Comparison of ENCODE assay signal across 1 cellular context in genomic region chr3:174541708-174542107, GRCh38.
TF ChIP-seq lines count a peak whose summit lies in the region.

No MANE protein-coding gene starts in this region.

TF ChIP-seq in SK-N-SH treated with all-trans-retinoic acid at 6 μM for 48 hours, 23 proteins besides CTCF, POLR2A, EP300 and RAD21 (continued from another document):
- TF ChIP-seq CSRNP3 (CRISPR knock-in tag; IDR thresholded peaks at IDR 0.05) (no peak), TCF4 (CRISPR knock-in tag; IDR thresholded peaks at IDR 0.05; ENCODE audit: borderline replicate concordance) (no peak), POU6F1 (CRISPR knock-in tag; IDR thresholded peaks at IDR 0.05; ENCODE audit: borderline replicate concordance, low read depth) (no peak), OSR1 (CRISPR knock-in tag; IDR thresholded peaks at IDR 0.05) (no peak), ZNF70 (CRISPR knock-in tag; IDR thresholded peaks at IDR 0.05) (no peak), CSDC2 (CRISPR knock-in tag; IDR thresholded peaks at IDR 0.05) (no peak), TSHZ2 (CRISPR knock-in tag; IDR thresholded peaks at IDR 0.05) (no peak), TOX (CRISPR knock-in tag; IDR thresholded peaks at IDR 0.05; ENCODE audit: borderline replicate concordance) (no peak), GLIS3 (CRISPR knock-in tag; IDR thresholded peaks at IDR 0.05) (no peak), ZC3H10 (CRISPR knock-in tag; IDR thresholded peaks at IDR 0.05) (no peak), ZNF565 (CRISPR knock-in tag; conservative IDR thresholded peaks at IDR 0.05; ENCODE audit: low read depth) (no peak), ESRRG (CRISPR knock-in tag; IDR thresholded peaks at IDR 0.05) (no peak), PATZ1 (CRISPR knock-in tag; IDR thresholded peaks at IDR 0.05; ENCODE audit: borderline replicate concordance) (no peak), RARB (CRISPR knock-in tag; IDR thresholded peaks at IDR 0.05) (no peak), BACH2 (CRISPR knock-in tag; IDR thresholded peaks at IDR 0.05; ENCODE audit: borderline replicate concordance) (no peak)
